1 cellular context compared by ENCODE assay signal in the genomic region with DNA sequence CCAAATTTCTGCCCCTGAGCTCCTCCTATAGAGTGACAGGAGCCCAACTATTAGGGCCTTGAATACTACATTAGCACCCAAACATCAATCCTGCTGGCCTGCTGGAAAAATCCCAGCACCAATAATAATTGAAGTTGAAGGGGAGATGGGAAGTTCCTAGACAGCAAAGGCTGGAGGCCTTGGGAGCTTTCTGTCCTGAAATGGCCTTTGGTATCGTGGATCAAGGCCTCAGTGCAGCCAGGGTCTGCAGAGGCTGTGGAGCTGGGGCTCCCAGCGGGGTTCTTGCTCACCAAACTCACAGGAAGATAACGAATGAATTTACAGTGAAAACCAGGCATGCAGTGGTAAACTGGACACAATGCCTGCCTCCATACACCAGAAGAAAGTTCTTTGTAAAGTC.
TF ChIP-seq lines count a peak whose summit lies in the region.

No MANE protein-coding gene starts in this region.

TF ChIP-seq in HepG2, 621 proteins besides CTCF, POLR2A, EP300 and RAD21 (continued from another document):
- TF ChIP-seq, protein P1, sequence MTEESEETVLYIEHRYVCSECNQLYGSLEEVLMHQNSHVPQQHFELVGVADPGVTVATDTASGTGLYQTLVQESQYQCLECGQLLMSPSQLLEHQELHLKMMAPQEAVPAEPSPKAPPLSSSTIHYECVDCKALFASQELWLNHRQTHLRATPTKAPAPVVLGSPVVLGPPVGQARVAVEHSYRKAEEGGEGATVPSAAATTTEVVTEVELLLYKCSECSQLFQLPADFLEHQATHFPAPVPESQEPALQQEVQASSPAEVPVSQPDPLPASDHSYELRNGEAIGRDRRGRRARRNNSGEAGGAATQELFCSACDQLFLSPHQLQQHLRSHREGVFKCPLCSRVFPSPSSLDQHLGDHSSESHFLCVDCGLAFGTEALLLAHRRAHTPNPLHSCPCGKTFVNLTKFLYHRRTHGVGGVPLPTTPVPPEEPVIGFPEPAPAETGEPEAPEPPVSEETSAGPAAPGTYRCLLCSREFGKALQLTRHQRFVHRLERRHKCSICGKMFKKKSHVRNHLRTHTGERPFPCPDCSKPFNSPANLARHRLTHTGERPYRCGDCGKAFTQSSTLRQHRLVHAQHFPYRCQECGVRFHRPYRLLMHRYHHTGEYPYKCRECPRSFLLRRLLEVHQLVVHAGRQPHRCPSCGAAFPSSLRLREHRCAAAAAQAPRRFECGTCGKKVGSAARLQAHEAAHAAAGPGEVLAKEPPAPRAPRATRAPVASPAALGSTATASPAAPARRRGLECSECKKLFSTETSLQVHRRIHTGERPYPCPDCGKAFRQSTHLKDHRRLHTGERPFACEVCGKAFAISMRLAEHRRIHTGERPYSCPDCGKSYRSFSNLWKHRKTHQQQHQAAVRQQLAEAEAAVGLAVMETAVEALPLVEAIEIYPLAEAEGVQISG (CRISPR knock-in tag; IDR thresholded peaks at IDR 0.05): peak; percentile 40; the same call in 1 of the 2 replicates
- TF ChIP-seq HNRNPLL (IDR thresholded peaks at IDR 0.05; ENCODE audit: low read depth, low read length, poor library complexity, severe bottlenecking) (no peak), MAZ (IDR thresholded peaks at IDR 0.05; ENCODE audit: borderline replicate concordance, low read depth, low read length) (no peak), MAZ (CRISPR knock-in tag; IDR thresholded peaks at IDR 0.05; ENCODE audit: low read depth) (no peak), ZNF549 (CRISPR knock-in tag; IDR thresholded peaks at IDR 0.05) (no peak), PITX1 (CRISPR knock-in tag; IDR thresholded peaks at IDR 0.05) (0 out of 2 replicates have a peak, but pooled peaks have one; percentile 22), CC2D1A (CRISPR knock-in tag; IDR thresholded peaks at IDR 0.05) (no peak), SKIL (CRISPR knock-in tag; IDR thresholded peaks at IDR 0.05; ENCODE audit: borderline replicate concordance) (0 out of 2 replicates have a peak, but pooled peaks have one; percentile 22), ZNF839 (CRISPR knock-in tag; IDR thresholded peaks at IDR 0.05; ENCODE audit: borderline replicate concordance) (no peak), E2F5 (CRISPR knock-in tag; conservative IDR thresholded peaks at IDR 0.05) (no peak), ZNF572 (CRISPR knock-in tag; IDR thresholded peaks at IDR 0.05) (no peak), KLF12 (CRISPR knock-in tag; IDR thresholded peaks at IDR 0.05; ENCODE audit: borderline replicate concordance) (0 out of 2 replicates have a peak, but pooled peaks have one; percentile 21), ZNF788 (CRISPR knock-in tag; IDR thresholded peaks at IDR 0.05; ENCODE audit: borderline replicate concordance) (no peak), ZNF331 (CRISPR knock-in tag; IDR thresholded peaks at IDR 0.05) (peak; percentile 8; the same call in 1 of the 2 replicates), RBFOX2 (IDR thresholded peaks at IDR 0.05; ENCODE audit: low read depth, low read length) (no peak), ZNF687 (CRISPR knock-in tag; IDR thresholded peaks at IDR 0.05) (peak; percentile 26; the same call in 1 of the 2 replicates), PTBP1 (IDR thresholded peaks at IDR 0.05; ENCODE audit: low read depth, low read length, poor library complexity, severe bottlenecking) (no peak), ZNF598 (CRISPR knock-in tag; IDR thresholded peaks at IDR 0.05; ENCODE audit: borderline replicate concordance) (peak; percentile 43; the same call in 1 of the 2 replicates), KDM3A (CRISPR knock-in tag; IDR thresholded peaks at IDR 0.05; ENCODE audit: low read depth) (no peak), TBL1XR1 (IDR thresholded peaks at IDR 0.05; ENCODE audit: borderline replicate concordance, low read length, partially characterized antibody) (peak; percentile 83), TSC22D2 (CRISPR knock-in tag; IDR thresholded peaks at IDR 0.05; ENCODE audit: borderline replicate concordance) (no peak), RXRA (CRISPR knock-in tag; IDR thresholded peaks at IDR 0.05) (peak; percentile 93), CREM (IDR thresholded peaks at IDR 0.05) (0 out of 2 replicates have a peak, but pooled peaks have one; percentile 22), CREM (CRISPR knock-in tag; IDR thresholded peaks at IDR 0.05) (no peak), ZBTB20 (CRISPR knock-in tag; IDR thresholded peaks at IDR 0.05; ENCODE audit: borderline replicate concordance, low read depth) (peak; percentile 48; the same call in 1 of the 2 replicates), ZNF101 (CRISPR knock-in tag; IDR thresholded peaks at IDR 0.05; ENCODE audit: borderline replicate concordance, low read depth) (no peak), RXRB (CRISPR knock-in tag; IDR thresholded peaks at IDR 0.05; ENCODE audit: borderline replicate concordance) (peak; percentile 96), U2AF1 (optimal IDR thresholded peaks at IDR 0.05; ENCODE audit: low read depth, low read length) (no peak), DNMT3B (CRISPR knock-in tag; conservative IDR thresholded peaks at IDR 0.05) (no peak), MAF1 (CRISPR knock-in tag; IDR thresholded peaks at IDR 0.05; ENCODE audit: borderline replicate concordance) (0 out of 2 replicates have a peak, but pooled peaks have one; percentile 38), THRA (CRISPR knock-in tag; IDR thresholded peaks at IDR 0.05; ENCODE audit: borderline replicate concordance) (peak; percentile 98), ZNF264 (CRISPR knock-in tag; IDR thresholded peaks at IDR 0.05) (0 out of 2 replicates have a peak, but pooled peaks have one; percentile 22), NCOA2 (CRISPR knock-in tag; IDR thresholded peaks at IDR 0.05) (0 out of 2 replicates have a peak, but pooled peaks have one; percentile 54), ZNF256 (CRISPR knock-in tag; conservative IDR thresholded peaks at IDR 0.05) (no peak), ZNF75D (CRISPR knock-in tag; IDR thresholded peaks at IDR 0.05; ENCODE audit: borderline replicate concordance) (no peak), FOXA3 (CRISPR knock-in tag; IDR thresholded peaks at IDR 0.05) (0 out of 2 replicates have a peak, but pooled peaks have one; percentile 23), ZFY (CRISPR knock-in tag; IDR thresholded peaks at IDR 0.05) (peak; percentile 34; the same call in 1 of the 2 replicates)
- TF ChIP-seq, protein P2, sequence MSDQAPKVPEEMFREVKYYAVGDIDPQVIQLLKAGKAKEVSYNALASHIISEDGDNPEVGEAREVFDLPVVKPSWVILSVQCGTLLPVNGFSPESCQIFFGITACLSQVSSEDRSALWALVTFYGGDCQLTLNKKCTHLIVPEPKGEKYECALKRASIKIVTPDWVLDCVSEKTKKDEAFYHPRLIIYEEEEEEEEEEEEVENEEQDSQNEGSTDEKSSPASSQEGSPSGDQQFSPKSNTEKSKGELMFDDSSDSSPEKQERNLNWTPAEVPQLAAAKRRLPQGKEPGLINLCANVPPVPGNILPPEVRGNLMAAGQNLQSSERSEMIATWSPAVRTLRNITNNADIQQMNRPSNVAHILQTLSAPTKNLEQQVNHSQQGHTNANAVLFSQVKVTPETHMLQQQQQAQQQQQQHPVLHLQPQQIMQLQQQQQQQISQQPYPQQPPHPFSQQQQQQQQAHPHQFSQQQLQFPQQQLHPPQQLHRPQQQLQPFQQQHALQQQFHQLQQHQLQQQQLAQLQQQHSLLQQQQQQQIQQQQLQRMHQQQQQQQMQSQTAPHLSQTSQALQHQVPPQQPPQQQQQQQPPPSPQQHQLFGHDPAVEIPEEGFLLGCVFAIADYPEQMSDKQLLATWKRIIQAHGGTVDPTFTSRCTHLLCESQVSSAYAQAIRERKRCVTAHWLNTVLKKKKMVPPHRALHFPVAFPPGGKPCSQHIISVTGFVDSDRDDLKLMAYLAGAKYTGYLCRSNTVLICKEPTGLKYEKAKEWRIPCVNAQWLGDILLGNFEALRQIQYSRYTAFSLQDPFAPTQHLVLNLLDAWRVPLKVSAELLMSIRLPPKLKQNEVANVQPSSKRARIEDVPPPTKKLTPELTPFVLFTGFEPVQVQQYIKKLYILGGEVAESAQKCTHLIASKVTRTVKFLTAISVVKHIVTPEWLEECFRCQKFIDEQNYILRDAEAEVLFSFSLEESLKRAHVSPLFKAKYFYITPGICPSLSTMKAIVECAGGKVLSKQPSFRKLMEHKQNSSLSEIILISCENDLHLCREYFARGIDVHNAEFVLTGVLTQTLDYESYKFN (CRISPR knock-in tag; conservative IDR thresholded peaks at IDR 0.05): peak; percentile 48; the same call in 1 of the 2 replicates
